1 cellular context compared by ENCODE assay signal in the genomic region with DNA sequence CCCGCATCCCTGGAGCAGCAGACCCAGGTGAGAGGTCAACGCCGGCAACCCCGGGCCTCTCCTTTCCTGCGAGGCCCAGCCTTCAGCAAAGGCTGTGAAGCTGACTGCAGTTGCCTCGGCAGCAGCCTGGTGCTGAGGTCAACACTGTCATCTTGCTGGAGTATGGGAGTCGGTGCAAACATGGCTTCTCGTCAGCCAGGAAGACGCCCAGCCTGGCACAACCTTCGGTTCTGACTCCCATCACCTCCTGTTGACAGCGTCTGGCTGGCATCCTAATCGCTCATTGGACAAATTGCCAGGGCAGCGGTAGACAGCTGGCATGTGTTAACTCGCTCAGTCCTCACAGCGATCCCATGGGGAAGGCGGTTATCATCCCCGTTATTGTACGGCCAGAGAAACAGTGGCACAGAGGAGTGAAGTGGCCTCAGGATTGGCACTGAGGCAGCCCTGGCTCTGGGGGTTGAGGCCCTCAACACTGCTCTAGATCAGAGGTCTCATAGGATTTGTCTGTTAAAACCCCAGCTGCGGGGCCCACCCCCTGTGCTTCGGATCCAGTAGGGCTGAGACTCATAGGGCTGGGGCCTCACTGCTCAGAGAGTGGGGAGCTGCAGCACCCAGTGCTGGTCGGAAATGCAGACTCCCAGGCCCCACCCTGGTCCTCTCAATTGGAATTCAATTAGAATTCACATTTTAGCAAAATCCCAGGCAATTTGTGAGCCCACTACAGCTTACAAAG.
TF ChIP-seq lines count a peak whose summit lies in the region.

No MANE protein-coding gene starts in this region.

TF ChIP-seq in HepG2, 621 proteins besides CTCF, POLR2A, EP300 and RAD21 (continued from another document):
- TF ChIP-seq, protein P1, sequence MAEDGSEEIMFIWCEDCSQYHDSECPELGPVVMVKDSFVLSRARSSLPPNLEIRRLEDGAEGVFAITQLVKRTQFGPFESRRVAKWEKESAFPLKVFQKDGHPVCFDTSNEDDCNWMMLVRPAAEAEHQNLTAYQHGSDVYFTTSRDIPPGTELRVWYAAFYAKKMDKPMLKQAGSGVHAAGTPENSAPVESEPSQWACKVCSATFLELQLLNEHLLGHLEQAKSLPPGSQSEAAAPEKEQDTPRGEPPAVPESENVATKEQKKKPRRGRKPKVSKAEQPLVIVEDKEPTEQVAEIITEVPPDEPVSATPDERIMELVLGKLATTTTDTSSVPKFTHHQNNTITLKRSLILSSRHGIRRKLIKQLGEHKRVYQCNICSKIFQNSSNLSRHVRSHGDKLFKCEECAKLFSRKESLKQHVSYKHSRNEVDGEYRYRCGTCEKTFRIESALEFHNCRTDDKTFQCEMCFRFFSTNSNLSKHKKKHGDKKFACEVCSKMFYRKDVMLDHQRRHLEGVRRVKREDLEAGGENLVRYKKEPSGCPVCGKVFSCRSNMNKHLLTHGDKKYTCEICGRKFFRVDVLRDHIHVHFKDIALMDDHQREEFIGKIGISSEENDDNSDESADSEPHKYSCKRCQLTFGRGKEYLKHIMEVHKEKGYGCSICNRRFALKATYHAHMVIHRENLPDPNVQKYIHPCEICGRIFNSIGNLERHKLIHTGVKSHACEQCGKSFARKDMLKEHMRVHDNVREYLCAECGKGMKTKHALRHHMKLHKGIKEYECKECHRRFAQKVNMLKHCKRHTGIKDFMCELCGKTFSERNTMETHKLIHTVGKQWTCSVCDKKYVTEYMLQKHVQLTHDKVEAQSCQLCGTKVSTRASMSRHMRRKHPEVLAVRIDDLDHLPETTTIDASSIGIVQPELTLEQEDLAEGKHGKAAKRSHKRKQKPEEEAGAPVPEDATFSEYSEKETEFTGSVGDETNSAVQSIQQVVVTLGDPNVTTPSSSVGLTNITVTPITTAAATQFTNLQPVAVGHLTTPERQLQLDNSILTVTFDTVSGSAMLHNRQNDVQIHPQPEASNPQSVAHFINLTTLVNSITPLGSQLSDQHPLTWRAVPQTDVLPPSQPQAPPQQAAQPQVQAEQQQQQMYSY (CRISPR knock-in tag; IDR thresholded peaks at IDR 0.05), result no peak
- no peak for TF ChIP-seq ISL2 (CRISPR knock-in tag; IDR thresholded peaks at IDR 0.05)
- TF ChIP-seq, protein P2, sequence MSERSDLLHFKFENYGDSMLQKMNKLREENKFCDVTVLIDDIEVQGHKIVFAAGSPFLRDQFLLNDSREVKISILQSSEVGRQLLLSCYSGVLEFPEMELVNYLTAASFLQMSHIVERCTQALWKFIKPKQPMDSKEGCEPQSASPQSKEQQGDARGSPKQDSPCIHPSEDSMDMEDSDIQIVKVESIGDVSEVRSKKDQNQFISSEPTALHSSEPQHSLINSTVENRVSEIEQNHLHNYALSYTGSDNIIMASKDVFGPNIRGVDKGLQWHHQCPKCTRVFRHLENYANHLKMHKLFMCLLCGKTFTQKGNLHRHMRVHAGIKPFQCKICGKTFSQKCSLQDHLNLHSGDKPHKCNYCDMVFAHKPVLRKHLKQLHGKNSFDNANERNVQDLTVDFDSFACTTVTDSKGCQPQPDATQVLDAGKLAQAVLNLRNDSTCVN (CRISPR knock-in tag; IDR thresholded peaks at IDR 0.05; ENCODE audit: borderline replicate concordance), result no peak
- TF ChIP-seq, protein P3, sequence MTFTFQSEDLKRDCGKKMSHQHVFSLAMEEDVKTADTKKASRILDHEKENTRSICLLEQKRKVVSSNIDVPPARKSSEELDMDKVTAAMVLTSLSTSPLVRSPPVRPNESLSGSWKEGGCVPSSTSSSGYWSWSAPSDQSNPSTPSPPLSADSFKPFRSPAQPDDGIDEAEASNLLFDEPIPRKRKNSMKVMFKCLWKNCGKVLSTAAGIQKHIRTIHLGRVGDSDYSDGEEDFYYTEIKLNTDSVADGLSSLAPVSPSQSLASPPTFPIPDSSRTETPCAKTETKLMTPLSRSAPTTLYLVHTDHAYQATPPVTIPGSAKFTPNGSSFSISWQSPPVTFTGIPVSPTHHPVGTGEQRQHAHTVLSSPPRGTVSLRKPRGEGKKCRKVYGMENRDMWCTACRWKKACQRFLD (CRISPR knock-in tag; IDR thresholded peaks at IDR 0.05; ENCODE audit: borderline replicate concordance), result no peak
- TF ChIP-seq ZMYM2 (CRISPR knock-in tag; IDR thresholded peaks at IDR 0.05), result no peak
- no peak for TF ChIP-seq ZFP36L2 (CRISPR knock-in tag; IDR thresholded peaks at IDR 0.05)
- no peak for TF ChIP-seq RBM39 (IDR thresholded peaks at IDR 0.05; ENCODE audit: low read depth, low read length, poor library complexity, severe bottlenecking)
- TF ChIP-seq, protein P4, sequence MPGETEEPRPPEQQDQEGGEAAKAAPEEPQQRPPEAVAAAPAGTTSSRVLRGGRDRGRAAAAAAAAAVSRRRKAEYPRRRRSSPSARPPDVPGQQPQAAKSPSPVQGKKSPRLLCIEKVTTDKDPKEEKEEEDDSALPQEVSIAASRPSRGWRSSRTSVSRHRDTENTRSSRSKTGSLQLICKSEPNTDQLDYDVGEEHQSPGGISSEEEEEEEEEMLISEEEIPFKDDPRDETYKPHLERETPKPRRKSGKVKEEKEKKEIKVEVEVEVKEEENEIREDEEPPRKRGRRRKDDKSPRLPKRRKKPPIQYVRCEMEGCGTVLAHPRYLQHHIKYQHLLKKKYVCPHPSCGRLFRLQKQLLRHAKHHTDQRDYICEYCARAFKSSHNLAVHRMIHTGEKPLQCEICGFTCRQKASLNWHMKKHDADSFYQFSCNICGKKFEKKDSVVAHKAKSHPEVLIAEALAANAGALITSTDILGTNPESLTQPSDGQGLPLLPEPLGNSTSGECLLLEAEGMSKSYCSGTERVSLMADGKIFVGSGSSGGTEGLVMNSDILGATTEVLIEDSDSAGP (CRISPR knock-in tag; IDR thresholded peaks at IDR 0.05; ENCODE audit: borderline replicate concordance), result no peak
- TF ChIP-seq CREM (IDR thresholded peaks at IDR 0.05), result no peak
- no peak for TF ChIP-seq CREM (CRISPR knock-in tag; IDR thresholded peaks at IDR 0.05)
- no peak for TF ChIP-seq U2AF1 (optimal IDR thresholded peaks at IDR 0.05; ENCODE audit: low read depth, low read length)
